16 cellular contexts compared by ENCODE assay signal in genomic region chr13:39596176-39596575, GRCh38. TPM values are rescaled to one million over a fixed set of nuclear protein-coding genes. Genes with fewer than 3 reads are reported as not detected.
DNase-seq lines count a peak whose midpoint lies in the region; ATAC-seq and TF ChIP-seq lines count a peak whose summit lies in the region.
"Had no signal": no experiment of that assay in that cellular context is flagged by ENCODE, and none has a peak within 500 bp of the region (broad histone marks: within the 10 kb centered on the region; RNA-seq: fewer than 3 reads in every experiment).

No MANE protein-coding gene starts in this region.

- intact Hi-C loops in OCI-LY7 (cut with micrococcal nuclease; ENCODE audit: unreplicated experiment): no loop called here

- in situ Hi-C loops in G401 (cut with HindIII; ENCODE audit: low sequenced_read_pairs): no loop called here

- peak overlapping the region; percentile 63; the same call in 1 of the 2 replicates for H2AFZ ChIP-seq in OCI-LY7 (ENCODE audit: low read length)

- no TSS peak for BruUV-seq in OCI-LY7 (replicated peaks; lab: Mats Ljungman, UMichigan)

- H3K79me2 ChIP-seq in OCI-LY7 (ENCODE audit: insufficient read depth, low read depth, low read length): peaks cover 72% of the 10 kb centered on the region

- DNase-seq in G401 (ENCODE audit: low spot score) (peak; percentile 27), OCI-LY7 (ENCODE audit: low spot score) (no peak), cerebellar cortex (ENCODE audit: low spot score) (peak; percentile 25), T1000 (lab: John Stamatoyannopoulos, UW) (no peak)
- DNase-seq in stimulated activated CD4-positive, alpha-beta T cell treated with anti-CD3 and anti-CD28 coated beads, Interleukin-4, amount 100 ng/mL, for 1 hour: no peak
- DNase-seq: Calu3; CD8-positive, alpha-beta T cell; DMS79 treated with DMSO at 0.1 percent for 48 hours; EL; GOT3; H7; HFFc6 had no signal

- CTCF ChIA-PET in OCI-LY7 (lab: Charles Lee; ENCODE audit: unreplicated experiment): no interaction called here

- POLR2A ChIA-PET in OCI-LY7 (lab: Charles Lee): interaction anchor here (0.5 to 7.0 kb wide), 4 partner anchors 9 to 67 kb away, joined by 3 to 90 read pairs (median 6); no protein-coding TSS in a partner anchor

- H3K9me2 ChIP-seq in OCI-LY7 (ENCODE audit: insufficient read depth, low read length): no peaks in the 10 kb centered on the region

- ATAC-seq in GM18505 (IDR thresholded peaks at IDR 0.05; ENCODE audit: unreplicated experiment): no peak
- ATAC-seq: CD8-positive, alpha-beta T cell; HCT116 had no signal

- no peaks in the 10 kb centered on the region for H4K20me1 ChIP-seq in OCI-LY7 (ENCODE audit: insufficient read depth, low read length)
- H4K20me1 ChIP-seq: BLaER1 treated with 17β-estradiol and CSF1 and Interleukin-3, amounts not matched to agents 10 nM and 100 nM had no signal

- no peak for TF ChIP-seq CTCF in OCI-LY7 (conservative IDR thresholded peaks at IDR 0.05; ENCODE audit: low read length)

- peaks cover 53% of the 10 kb centered on the region for H3K4me1 ChIP-seq in OCI-LY7 (ENCODE audit: insufficient read depth, low read length, poor library complexity, severe bottlenecking)

- no peaks in the 10 kb centered on the region for H3K9me3 ChIP-seq in OCI-LY7 (ENCODE audit: low read length)

- peak overlapping the region; percentile 92 for H3K4me3 ChIP-seq in OCI-LY7 (ENCODE audit: low read depth, low read length, poor library complexity, severe bottlenecking)
- H3K4me3 ChIP-seq: BLaER1 treated with 17β-estradiol and CSF1 and Interleukin-3, amounts not matched to agents 10 nM and 100 nM had no signal

- H3K4me2 ChIP-seq in OCI-LY7 (ENCODE audit: low read length): peak overlapping the region; percentile 85
- H3K4me2 ChIP-seq: BLaER1 treated with 17β-estradiol and CSF1 and Interleukin-3, amounts not matched to agents 10 nM and 100 nM had no signal

- TF ChIP-seq POLR2A in GM18505 (IDR thresholded peaks at IDR 0.05; ENCODE audit: borderline replicate concordance, extremely low read depth, insufficient read depth, insufficient read length): no peak

- peaks cover 7% of the 10 kb centered on the region for H3K36me3 ChIP-seq in OCI-LY7 (ENCODE audit: insufficient read depth, low read length)
- H3K36me3 ChIP-seq: BLaER1 treated with 17β-estradiol and CSF1 and Interleukin-3, amounts not matched to agents 10 nM and 100 nM had no signal

- peak overlapping the region; percentile 72 for H3K27ac ChIP-seq in OCI-LY7 (ENCODE audit: low read depth, low read length, poor library complexity, severe bottlenecking)
- H3K27ac ChIP-seq: BLaER1 treated with 17β-estradiol and CSF1 and Interleukin-3, amounts not matched to agents 10 nM and 100 nM had no signal

RNA-seq across cellular contexts. Expression of gene LHFPL6, which starts 6.8 kb away (rescaled TPM):
- not detected in 2 replicates for total RNA-seq in G401 (2014; rRNA removed; shearing (Covaris generic))
- 27.7 TPM in 2 replicates for total RNA-seq in OCI-LY7 (2014; rRNA removed; shearing (Covaris generic))
- 15.1 and 19.7 TPM in 2 replicates for total RNA-seq in OCI-LY7 (2022)
- total RNA-seq: B cell; Calu3; CD8-positive, alpha-beta T cell had no signal

RNA-seq across cellular contexts. Expression of gene COG6, which starts 59.3 kb away (rescaled TPM):
- 20.6 and 27.3 TPM in 2 replicates for total RNA-seq in G401 (2014; rRNA removed; shearing (Covaris generic))
- total RNA-seq in OCI-LY7 (2014; rRNA removed; shearing (Covaris generic)): 20.1 and 30.1 TPM in 2 replicates
- 33.2 and 45.9 TPM in 2 replicates for total RNA-seq in OCI-LY7 (2022)

Comparison
In these comparisons a context has a peak if more than half of its experiments do, and no peak if none do; other contexts are left out.
1. DNase-seq: peak in G401 (single experiment) and cerebellar cortex (single experiment); none in OCI-LY7 (single experiment), stimulated activated CD4-positive, alpha-beta T cell treated with anti-CD3 and anti-CD28 coated beads, Interleukin-4, amount 100 ng/mL, for 1 hour (single experiment) and T1000 (single experiment).
2. RNA of gene LHFPL6, which starts 6.8 kb away (total RNA-seq): 15.1 to 27.7 TPM in OCI-LY7; not detected in G401; every median in the first group is over 10 times any median in the second.